In the genomic region with DNA sequence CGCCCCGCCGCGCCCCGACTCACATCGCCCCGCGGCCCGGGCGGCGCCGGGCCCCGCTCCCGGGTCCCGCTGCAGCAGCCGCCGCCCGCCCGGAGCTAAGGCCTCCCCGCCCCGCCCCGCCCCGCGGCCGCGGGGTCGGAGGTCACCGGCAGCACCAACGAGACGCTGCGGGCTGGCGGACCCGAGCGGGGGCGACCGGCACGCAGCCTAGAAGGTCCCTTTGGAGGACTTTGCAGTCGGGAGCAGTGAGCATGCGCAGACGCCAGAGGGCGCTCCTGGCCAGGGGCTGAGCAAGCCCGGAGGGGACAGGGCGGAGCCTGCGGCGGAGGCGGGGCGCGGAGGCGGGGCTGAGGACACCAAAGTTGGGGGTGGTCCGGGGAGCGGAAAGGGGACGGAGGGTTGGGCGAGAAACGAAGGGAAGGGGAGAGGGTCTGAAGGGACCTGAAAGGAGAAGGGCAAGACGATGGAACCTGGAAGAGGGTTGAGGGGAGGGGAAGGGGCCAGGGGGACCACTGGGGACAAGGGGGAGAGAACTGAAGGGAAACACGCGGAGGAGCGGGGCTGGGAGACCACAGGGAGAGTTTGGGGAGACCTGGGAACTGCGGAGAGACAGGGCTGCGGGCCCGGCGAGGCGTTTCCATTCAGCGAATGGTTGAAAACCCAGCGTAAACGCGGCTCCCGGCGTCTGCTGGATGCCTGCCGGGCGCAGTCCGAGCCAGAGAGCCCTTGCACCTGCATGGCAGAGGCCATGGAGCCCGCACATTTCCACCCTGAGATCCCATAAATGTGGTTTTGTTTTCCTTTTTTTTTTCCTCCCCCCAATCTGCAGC, we compare ENCODE assay signal across 7 cellular contexts. TPM values are rescaled to one million over a fixed set of nuclear protein-coding genes. Genes with fewer than 3 reads are reported as not detected.
DNase-seq lines count a peak whose midpoint lies in the region; ATAC-seq and TF ChIP-seq lines count a peak whose summit lies in the region.

A gene with protein sequence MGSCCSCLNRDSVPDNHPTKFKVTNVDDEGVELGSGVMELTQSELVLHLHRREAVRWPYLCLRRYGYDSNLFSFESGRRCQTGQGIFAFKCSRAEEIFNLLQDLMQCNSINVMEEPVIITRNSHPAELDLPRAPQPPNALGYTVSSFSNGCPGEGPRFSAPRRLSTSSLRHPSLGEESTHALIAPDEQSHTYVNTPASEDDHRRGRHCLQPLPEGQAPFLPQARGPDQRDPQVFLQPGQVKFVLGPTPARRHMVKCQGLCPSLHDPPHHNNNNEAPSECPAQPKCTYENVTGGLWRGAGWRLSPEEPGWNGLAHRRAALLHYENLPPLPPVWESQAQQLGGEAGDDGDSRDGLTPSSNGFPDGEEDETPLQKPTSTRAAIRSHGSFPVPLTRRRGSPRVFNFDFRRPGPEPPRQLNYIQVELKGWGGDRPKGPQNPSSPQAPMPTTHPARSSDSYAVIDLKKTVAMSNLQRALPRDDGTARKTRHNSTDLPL (minus strand): TSS at position 108 of the 830 bp plus-strand sequence. CDS start 2,913 bp downstream, outside the sequence.

- H3K36me3 Mint-ChIP-seq in T-helper 2 cell treated with Interferon-gamma antibody and Interleukin-4, amounts not matched to agents 5 μg/mL and 100 μg/mL, for 36 hours (ENCODE audit: low read depth), result no peaks in the 10 kb centered on the region

- H3K9me2 ChIP-seq in hepatocyte (replicated peaks; ENCODE audit: insufficient read depth), result no peaks in the 10 kb centered on the region

- H4K20me1 ChIP-seq in hepatocyte (ENCODE audit: insufficient read depth, poor library complexity, severe bottlenecking), result no peaks in the 10 kb centered on the region

- TF ChIP-seq POLR2A in GM18505 (IDR thresholded peaks at IDR 0.05; ENCODE audit: borderline replicate concordance, extremely low read depth, insufficient read depth, insufficient read length), result peak; percentile 43

- WGBS in hepatocyte (ENCODE audit: low lambda C conversion rate, missing lambda C conversion rate), result 0% methylated on average over 15 of the region's 73 CpGs

- in situ Hi-C loops in astrocyte of the cerebellum (cut with HindIII; ENCODE audit: low sequenced_read_pairs), result loop anchor here (25.0 kb wide), 1 partner anchor 782 kb away; a partner anchor contains a TSS

- peaks cover 12% of the 10 kb centered on the region for H3K4me1 Mint-ChIP-seq in T-helper 2 cell treated with Interferon-gamma antibody and Interleukin-4, amounts not matched to agents 5 μg/mL and 100 μg/mL, for 36 hours (ENCODE audit: low read depth)

- DNase-seq in NCI-H1694 treated with DMSO at 0.1 percent for 48 hours (lab: John Stamatoyannopoulos, UW) (peak; percentile 69), astrocyte of the cerebellum (ENCODE audit: low read depth) (peak; percentile 85), hepatocyte (ENCODE audit: low spot score) (peak; percentile 97), retinal pigment epithelial cell (ENCODE audit: low read depth) (peak; percentile 65)
- DNase-seq in T-helper 2 cell treated with Interferon-gamma antibody and Interleukin-4, amounts not matched to agents 5 μg/mL and 100 μg/mL, for 36 hours (ENCODE audit: low spot score), result peak; percentile 99

- peak within 1 kb of the TSS; percentile 86 for H2AFZ ChIP-seq in hepatocyte

- peak; percentile 91 for TF ChIP-seq CTCF in astrocyte of the cerebellum (IDR thresholded peaks at IDR 0.05; ENCODE audit: low read depth, low read length, missing control alignments)
- TF ChIP-seq CTCF in hepatocyte (IDR thresholded peaks at IDR 0.05; ENCODE audit: poor library complexity), result peak; percentile 99
- TF ChIP-seq CTCF in retinal pigment epithelial cell (conservative IDR thresholded peaks at IDR 0.05; ENCODE audit: low read depth, low read length), result peak; percentile 96

- H3K9me3 Mint-ChIP-seq in T-helper 2 cell treated with Interferon-gamma antibody and Interleukin-4, amounts not matched to agents 5 μg/mL and 100 μg/mL, for 36 hours, result no peaks in the 10 kb centered on the region

- ATAC-seq in GM18505 (IDR thresholded peaks at IDR 0.05; ENCODE audit: unreplicated experiment) (peak; percentile 90), HG02943 (IDR thresholded peaks at IDR 0.05; ENCODE audit: low read depth, unreplicated experiment) (peak; percentile 86)

- H3K4me3 Mint-ChIP-seq in T-helper 2 cell treated with Interferon-gamma antibody and Interleukin-4, amounts not matched to agents 5 μg/mL and 100 μg/mL, for 36 hours, result peak within 1 kb of the TSS; percentile 95

- H3K27me3 ChIP-seq in hepatocyte, result no peaks in the 10 kb centered on the region

- H3K9me3 ChIP-seq in hepatocyte (ENCODE audit: low read depth), result no peaks in the 10 kb centered on the region

- H3K27ac Mint-ChIP-seq in T-helper 2 cell treated with Interferon-gamma antibody and Interleukin-4, amounts not matched to agents 5 μg/mL and 100 μg/mL, for 36 hours, result peak within 1 kb of the TSS; percentile 65

- H3K27ac ChIP-seq in hepatocyte, result peak within 1 kb of the TSS; percentile 67

- peaks cover 7% of the 10 kb centered on the region for H3K27me3 Mint-ChIP-seq in T-helper 2 cell treated with Interferon-gamma antibody and Interleukin-4, amounts not matched to agents 5 μg/mL and 100 μg/mL, for 36 hours (ENCODE audit: low read depth)

- H3K4me1 ChIP-seq in hepatocyte (ENCODE audit: insufficient read depth), result peaks cover 18% of the 10 kb centered on the region

- peak within 1 kb of the TSS; percentile 96 for H3K4me2 ChIP-seq in hepatocyte

- H3K4me3 ChIP-seq in astrocyte of the cerebellum (ENCODE audit: low read depth, low read length) (peak within 1 kb of the TSS; percentile 64), hepatocyte (peak within 1 kb of the TSS; percentile 83), retinal pigment epithelial cell (ENCODE audit: low read length) (peak within 1 kb of the TSS; percentile 70)

- H3K36me3 ChIP-seq in hepatocyte (replicated peaks; ENCODE audit: insufficient read depth, low read depth), result no peaks in the 10 kb centered on the region

- H3K79me2 ChIP-seq in hepatocyte, result peaks cover 11% of the 10 kb centered on the region

RNA-seq across cellular contexts. Expression of the gene that starts here (rescaled TPM):
- 0.84 and 1.4 TPM in 2 replicates for total RNA-seq in hepatocyte
- polyA plus RNA-seq in hepatocyte, result 4.0 and 8.4 TPM in 2 replicates

Comparison
In these comparisons a context has a peak if more than half of its experiments do, and no peak if none do; other contexts are left out.
1. Peak in every context shown above with its lines: DNase-seq, ATAC-seq, H3K4me3 ChIP-seq and H3K27ac ChIP-seq.